ENCODE assay signal across 18 cellular contexts in genomic region chr3:70290431-70291096, GRCh38. TPM values are rescaled to one million over a fixed set of nuclear protein-coding genes. Genes with fewer than 3 reads are reported as not detected.
"Had no signal": no experiment of that assay in that cellular context is flagged by ENCODE, and none has a peak within 500 bp of the region (broad histone marks: within the 10 kb centered on the region; RNA-seq: fewer than 3 reads in every experiment).

No MANE protein-coding gene starts in this region.

RNA-seq across cellular contexts. Expression of gene MDFIC2, which starts 21.9 kb away (rescaled TPM):
- total RNA-seq: natural killer cell treated with Interleukin-12 subunit alpha and Interleukin-12 subunit beta and Interleukin-15 and Interleukin-18, amount 100 ng/mL, for 72 hours; neural crest cell; omental fat pad; osteocyte; pancreas; posterior vena cava; prostate gland; pulmonary artery endothelial cell; right atrium auricular region; sciatic nerve; smooth muscle cell; spleen; suprapubic skin; testis; transverse colon; upper lobe of right lung; urinary bladder; uterus had no signal
